1 cellular context compared by ENCODE assay signal in the genomic region with DNA sequence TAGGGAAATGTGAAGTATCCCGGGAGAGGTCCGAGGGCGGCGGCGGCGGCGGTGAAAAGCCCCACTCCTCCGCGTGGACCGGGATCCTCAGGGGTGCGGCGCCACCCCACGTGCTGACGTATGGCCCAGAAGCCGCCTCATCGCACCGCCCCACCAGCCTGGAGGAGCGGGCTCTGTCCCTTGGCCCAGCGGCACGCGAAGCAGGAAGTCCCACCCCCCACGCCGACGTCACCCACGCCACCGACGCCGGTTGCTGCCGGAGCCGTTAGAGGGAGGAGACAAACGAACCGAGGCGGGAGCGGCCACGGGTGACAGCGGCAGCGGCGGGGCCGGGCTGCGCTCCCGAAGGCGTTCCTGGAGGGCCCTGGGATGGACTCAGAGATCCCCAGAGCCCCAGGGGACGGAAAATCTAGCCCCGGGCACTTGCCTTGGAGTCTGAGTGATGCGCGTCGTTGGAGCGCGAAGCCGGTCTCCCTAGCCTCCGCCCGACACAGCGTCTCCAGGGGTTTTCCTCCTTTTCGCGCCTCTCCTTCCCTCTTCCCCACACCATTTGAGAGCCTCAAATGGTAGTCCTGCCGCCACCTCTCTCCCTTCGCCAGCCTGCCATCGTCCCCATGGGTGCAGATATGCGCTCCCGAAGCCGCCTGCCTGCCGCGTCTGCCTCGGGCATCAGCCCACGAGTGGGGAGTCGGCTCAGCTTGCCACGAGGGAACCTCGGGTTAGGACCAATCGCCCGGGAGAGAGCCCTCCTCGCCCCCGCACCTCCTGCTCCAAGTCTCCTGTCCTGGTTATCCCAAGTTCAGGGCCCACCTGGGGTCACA.
TF ChIP-seq lines count a peak whose summit lies in the region.

A gene with protein sequence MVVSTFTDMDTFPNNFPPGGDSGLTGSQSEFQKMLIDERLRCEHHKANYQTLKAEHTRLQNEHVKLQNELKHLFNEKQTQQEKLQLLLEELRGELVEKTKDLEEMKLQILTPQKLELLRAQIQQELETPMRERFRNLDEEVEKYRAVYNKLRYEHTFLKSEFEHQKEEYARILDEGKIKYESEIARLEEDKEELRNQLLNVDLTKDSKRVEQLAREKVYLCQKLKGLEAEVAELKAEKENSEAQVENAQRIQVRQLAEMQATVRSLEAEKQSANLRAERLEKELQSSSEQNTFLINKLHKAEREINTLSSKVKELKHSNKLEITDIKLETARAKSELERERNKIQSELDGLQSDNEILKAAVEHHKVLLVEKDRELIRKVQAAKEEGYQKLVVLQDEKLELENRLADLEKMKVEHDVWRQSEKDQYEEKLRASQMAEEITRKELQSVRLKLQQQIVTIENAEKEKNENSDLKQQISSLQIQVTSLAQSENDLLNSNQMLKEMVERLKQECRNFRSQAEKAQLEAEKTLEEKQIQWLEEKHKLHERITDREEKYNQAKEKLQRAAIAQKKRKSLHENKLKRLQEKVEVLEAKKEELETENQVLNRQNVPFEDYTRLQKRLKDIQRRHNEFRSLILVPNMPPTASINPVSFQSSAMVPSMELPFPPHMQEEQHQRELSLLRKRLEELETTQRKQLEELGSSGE (minus strand): TSS at position 95 of the 821 bp plus-strand sequence. CDS start 47,377 bp downstream, outside the sequence.

TF ChIP-seq in HEK293, 187 proteins besides CTCF, POLR2A, EP300 and RAD21 (continued from another document and continues in another):
- TF ChIP-seq ZBTB49 (tag by site-specific recombination; IDR thresholded peaks at IDR 0.05; ENCODE audit: low read depth) (no peak), ZNF561 (tag by site-specific recombination; IDR thresholded peaks at IDR 0.05; ENCODE audit: borderline replicate concordance) (peak; percentile 80), ZNF549 (tag by site-specific recombination; IDR thresholded peaks at IDR 0.05) (no peak), ELK4 (IDR thresholded peaks at IDR 0.05; ENCODE audit: borderline replicate concordance, low read depth, low read length) (no peak), INSM2 (tag by site-specific recombination; IDR thresholded peaks at IDR 0.05) (no peak), ZNF558 (tag by site-specific recombination; IDR thresholded peaks at IDR 0.05) (no peak), SETDB1 (IDR thresholded peaks at IDR 0.05; ENCODE audit: insufficient read length, low read length) (peak; percentile 19), ZNF157 (tag by site-specific recombination; IDR thresholded peaks at IDR 0.05) (no peak), ZNF610 (tag by site-specific recombination; IDR thresholded peaks at IDR 0.05; ENCODE audit: borderline replicate concordance) (peak; percentile 63), ZNF112 (tag by site-specific recombination; IDR thresholded peaks at IDR 0.05) (no peak), YY1 (tag by site-specific recombination; IDR thresholded peaks at IDR 0.05) (0 out of 2 replicates have a peak, but pooled peaks have one; percentile 45), ZNF184 (tag by site-specific recombination; IDR thresholded peaks at IDR 0.05) (no peak), ZNF335 (tag by site-specific recombination; conservative IDR thresholded peaks at IDR 0.05) (peak; percentile 83), GLI2 (tag by site-specific recombination; IDR thresholded peaks at IDR 0.05; ENCODE audit: borderline replicate concordance, low read depth) (no peak), BCL11A (tag by site-specific recombination; IDR thresholded peaks at IDR 0.05; ENCODE audit: low read depth) (no peak), ZNF785 (tag by site-specific recombination; IDR thresholded peaks at IDR 0.05) (peak; percentile 10; the same call in 1 of the 2 replicates), ZNF747 (tag by site-specific recombination; IDR thresholded peaks at IDR 0.05) (no peak), MYNN (tag by site-specific recombination; IDR thresholded peaks at IDR 0.05; ENCODE audit: borderline replicate concordance) (no peak), TCF7L2 (IDR thresholded peaks at IDR 0.05; ENCODE audit: borderline replicate concordance, low read depth, low read length) (no peak), ZNF621 (tag by site-specific recombination; IDR thresholded peaks at IDR 0.05) (no peak), SALL2 (tag by site-specific recombination; IDR thresholded peaks at IDR 0.05; ENCODE audit: borderline replicate concordance) (no peak), SCRT1 (tag by site-specific recombination; IDR thresholded peaks at IDR 0.05; ENCODE audit: borderline replicate concordance) (no peak), ZNF658 (tag by site-specific recombination; IDR thresholded peaks at IDR 0.05) (no peak), ZBTB7A (tag by site-specific recombination; IDR thresholded peaks at IDR 0.05; ENCODE audit: low read depth) (no peak; the same call in 1 of the 2 replicates), ZNF23 (tag by site-specific recombination; IDR thresholded peaks at IDR 0.05; ENCODE audit: borderline replicate concordance) (no peak), ZNF837 (tag by site-specific recombination; IDR thresholded peaks at IDR 0.05) (no peak), GLIS2 (tag by site-specific recombination; IDR thresholded peaks at IDR 0.05) (peak; percentile 94), ZNF521 (tag by site-specific recombination; IDR thresholded peaks at IDR 0.05) (no peak), ZNF274 (IDR thresholded peaks at IDR 0.05; ENCODE audit: low read length) (no peak), ZNF274 (tag by site-specific recombination; IDR thresholded peaks at IDR 0.05; ENCODE audit: borderline replicate concordance) (no peak), ZNF133 (tag by site-specific recombination; IDR thresholded peaks at IDR 0.05) (no peak), GFI1B (tag by site-specific recombination; IDR thresholded peaks at IDR 0.05) (no peak), ZNF175 (tag by site-specific recombination; IDR thresholded peaks at IDR 0.05) (no peak), KLF16 (tag by site-specific recombination; IDR thresholded peaks at IDR 0.05) (peak; percentile 84)
- TF ChIP-seq, protein P1, sequence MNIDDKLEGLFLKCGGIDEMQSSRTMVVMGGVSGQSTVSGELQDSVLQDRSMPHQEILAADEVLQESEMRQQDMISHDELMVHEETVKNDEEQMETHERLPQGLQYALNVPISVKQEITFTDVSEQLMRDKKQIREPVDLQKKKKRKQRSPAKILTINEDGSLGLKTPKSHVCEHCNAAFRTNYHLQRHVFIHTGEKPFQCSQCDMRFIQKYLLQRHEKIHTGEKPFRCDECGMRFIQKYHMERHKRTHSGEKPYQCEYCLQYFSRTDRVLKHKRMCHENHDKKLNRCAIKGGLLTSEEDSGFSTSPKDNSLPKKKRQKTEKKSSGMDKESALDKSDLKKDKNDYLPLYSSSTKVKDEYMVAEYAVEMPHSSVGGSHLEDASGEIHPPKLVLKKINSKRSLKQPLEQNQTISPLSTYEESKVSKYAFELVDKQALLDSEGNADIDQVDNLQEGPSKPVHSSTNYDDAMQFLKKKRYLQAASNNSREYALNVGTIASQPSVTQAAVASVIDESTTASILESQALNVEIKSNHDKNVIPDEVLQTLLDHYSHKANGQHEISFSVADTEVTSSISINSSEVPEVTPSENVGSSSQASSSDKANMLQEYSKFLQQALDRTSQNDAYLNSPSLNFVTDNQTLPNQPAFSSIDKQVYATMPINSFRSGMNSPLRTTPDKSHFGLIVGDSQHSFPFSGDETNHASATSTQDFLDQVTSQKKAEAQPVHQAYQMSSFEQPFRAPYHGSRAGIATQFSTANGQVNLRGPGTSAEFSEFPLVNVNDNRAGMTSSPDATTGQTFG (tag by site-specific recombination; IDR thresholded peaks at IDR 0.05; ENCODE audit: borderline replicate concordance), result no peak
- TF ChIP-seq, protein P2, sequence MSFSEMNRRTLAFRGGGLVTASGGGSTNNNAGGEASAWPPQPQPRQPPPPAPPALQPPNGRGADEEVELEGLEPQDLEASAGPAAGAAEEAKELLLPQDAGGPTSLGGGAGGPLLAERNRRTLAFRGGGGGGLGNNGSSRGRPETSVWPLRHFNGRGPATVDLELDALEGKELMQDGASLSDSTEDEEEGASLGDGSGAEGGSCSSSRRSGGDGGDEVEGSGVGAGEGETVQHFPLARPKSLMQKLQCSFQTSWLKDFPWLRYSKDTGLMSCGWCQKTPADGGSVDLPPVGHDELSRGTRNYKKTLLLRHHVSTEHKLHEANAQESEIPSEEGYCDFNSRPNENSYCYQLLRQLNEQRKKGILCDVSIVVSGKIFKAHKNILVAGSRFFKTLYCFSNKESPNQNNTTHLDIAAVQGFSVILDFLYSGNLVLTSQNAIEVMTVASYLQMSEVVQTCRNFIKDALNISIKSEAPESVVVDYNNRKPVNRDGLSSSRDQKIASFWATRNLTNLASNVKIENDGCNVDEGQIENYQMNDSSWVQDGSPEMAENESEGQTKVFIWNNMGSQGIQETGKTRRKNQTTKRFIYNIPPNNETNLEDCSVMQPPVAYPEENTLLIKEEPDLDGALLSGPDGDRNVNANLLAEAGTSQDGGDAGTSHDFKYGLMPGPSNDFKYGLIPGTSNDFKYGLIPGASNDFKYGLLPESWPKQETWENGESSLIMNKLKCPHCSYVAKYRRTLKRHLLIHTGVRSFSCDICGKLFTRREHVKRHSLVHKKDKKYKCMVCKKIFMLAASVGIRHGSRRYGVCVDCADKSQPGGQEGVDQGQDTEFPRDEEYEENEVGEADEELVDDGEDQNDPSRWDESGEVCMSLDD (tag by site-specific recombination; IDR thresholded peaks at IDR 0.05), result peak; percentile 93
- TF ChIP-seq, protein P3, sequence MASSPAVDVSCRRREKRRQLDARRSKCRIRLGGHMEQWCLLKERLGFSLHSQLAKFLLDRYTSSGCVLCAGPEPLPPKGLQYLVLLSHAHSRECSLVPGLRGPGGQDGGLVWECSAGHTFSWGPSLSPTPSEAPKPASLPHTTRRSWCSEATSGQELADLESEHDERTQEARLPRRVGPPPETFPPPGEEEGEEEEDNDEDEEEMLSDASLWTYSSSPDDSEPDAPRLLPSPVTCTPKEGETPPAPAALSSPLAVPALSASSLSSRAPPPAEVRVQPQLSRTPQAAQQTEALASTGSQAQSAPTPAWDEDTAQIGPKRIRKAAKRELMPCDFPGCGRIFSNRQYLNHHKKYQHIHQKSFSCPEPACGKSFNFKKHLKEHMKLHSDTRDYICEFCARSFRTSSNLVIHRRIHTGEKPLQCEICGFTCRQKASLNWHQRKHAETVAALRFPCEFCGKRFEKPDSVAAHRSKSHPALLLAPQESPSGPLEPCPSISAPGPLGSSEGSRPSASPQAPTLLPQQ (tag by site-specific recombination; IDR thresholded peaks at IDR 0.05), result peak; percentile 96
- TF ChIP-seq, protein P4, sequence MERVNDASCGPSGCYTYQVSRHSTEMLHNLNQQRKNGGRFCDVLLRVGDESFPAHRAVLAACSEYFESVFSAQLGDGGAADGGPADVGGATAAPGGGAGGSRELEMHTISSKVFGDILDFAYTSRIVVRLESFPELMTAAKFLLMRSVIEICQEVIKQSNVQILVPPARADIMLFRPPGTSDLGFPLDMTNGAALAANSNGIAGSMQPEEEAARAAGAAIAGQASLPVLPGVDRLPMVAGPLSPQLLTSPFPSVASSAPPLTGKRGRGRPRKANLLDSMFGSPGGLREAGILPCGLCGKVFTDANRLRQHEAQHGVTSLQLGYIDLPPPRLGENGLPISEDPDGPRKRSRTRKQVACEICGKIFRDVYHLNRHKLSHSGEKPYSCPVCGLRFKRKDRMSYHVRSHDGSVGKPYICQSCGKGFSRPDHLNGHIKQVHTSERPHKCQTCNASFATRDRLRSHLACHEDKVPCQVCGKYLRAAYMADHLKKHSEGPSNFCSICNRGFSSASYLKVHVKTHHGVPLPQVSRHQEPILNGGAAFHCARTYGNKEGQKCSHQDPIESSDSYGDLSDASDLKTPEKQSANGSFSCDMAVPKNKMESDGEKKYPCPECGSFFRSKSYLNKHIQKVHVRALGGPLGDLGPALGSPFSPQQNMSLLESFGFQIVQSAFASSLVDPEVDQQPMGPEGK (tag by site-specific recombination; IDR thresholded peaks at IDR 0.05), result peak; percentile 88
